ENCODE assay signal across 16 cellular contexts in the genomic region with DNA sequence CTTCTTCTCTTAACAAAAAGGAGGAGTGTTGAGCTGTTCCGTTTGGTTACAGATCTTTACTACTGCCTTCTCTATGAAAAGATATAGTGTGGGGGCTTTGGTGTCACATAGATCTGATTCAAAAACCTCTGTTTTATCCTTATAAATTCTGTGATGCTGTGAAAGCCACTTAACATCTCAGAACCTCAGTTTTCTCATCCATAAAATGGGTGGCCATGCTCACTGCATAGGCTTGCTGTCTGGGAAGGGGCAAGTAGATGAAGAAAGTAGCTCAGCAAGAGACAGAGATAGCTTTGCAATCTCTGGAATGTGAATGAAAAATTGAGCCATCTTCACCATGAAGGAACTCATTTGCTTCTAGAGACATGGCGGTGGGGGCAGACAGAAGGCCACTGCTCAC.
"Had no signal": no experiment of that assay in that cellular context is flagged by ENCODE, and none has a peak within 500 bp of the region (broad histone marks: within the 10 kb centered on the region; RNA-seq: fewer than 3 reads in every experiment).

No MANE protein-coding gene starts in this region.

- DNase-seq: KG1, MM.1S, NCI-H1092 treated with DMSO at 0.1 percent for 48 hours, NCI-H1436, NCI-H187, NCI-H2029, NCI-H2081 treated with DMSO at 0.1 percent for 48 hours, NCI-H2171, NCI-H226, NCI-H446, NCI-H510A, NCI-H524 treated with DMSO at 0.1 percent for 48 hours, NCI-H774, RPMI8226, SHP77 had no signal

- ATAC-seq: SK-N-SH treated with all-trans-retinoic acid at 6 μM for 48 hours had no signal
